ENCODE assay signal across 1 cellular context in genomic region chr1:198936371-198937083, GRCh38.
TF ChIP-seq lines count a peak whose summit lies in the region.

No MANE protein-coding gene starts in this region.

TF ChIP-seq in HEK293, 187 proteins besides CTCF, POLR2A, EP300 and RAD21 (continued from another document):
- TF ChIP-seq SP2 (tag by site-specific recombination; IDR thresholded peaks at IDR 0.05), result no peak
- no peak for TF ChIP-seq ZNF664 (tag by site-specific recombination; IDR thresholded peaks at IDR 0.05)
- no peak for TF ChIP-seq ZNF292 (tag by site-specific recombination; IDR thresholded peaks at IDR 0.05; ENCODE audit: borderline replicate concordance, low read depth)
- no peak for TF ChIP-seq ZNF600 (tag by site-specific recombination; IDR thresholded peaks at IDR 0.05)
- TF ChIP-seq ZSCAN18 (tag by site-specific recombination; IDR thresholded peaks at IDR 0.05), result no peak
- TF ChIP-seq ZNF785 (tag by site-specific recombination; IDR thresholded peaks at IDR 0.05), result no peak
- TF ChIP-seq ZNF518A (tag by site-specific recombination; conservative IDR thresholded peaks at IDR 0.05; ENCODE audit: low read depth), result no peak
- TF ChIP-seq PRDM2 (tag by site-specific recombination; IDR thresholded peaks at IDR 0.05; ENCODE audit: borderline replicate concordance), result no peak
- no peak for TF ChIP-seq ZNF645 (tag by site-specific recombination; IDR thresholded peaks at IDR 0.05)
- no peak for TF ChIP-seq RBAK (tag by site-specific recombination; IDR thresholded peaks at IDR 0.05)
- TF ChIP-seq MYNN (tag by site-specific recombination; IDR thresholded peaks at IDR 0.05; ENCODE audit: borderline replicate concordance), result peak; percentile 83
- no peak for TF ChIP-seq KLF9 (tag by site-specific recombination; IDR thresholded peaks at IDR 0.05; ENCODE audit: low read depth)
- TF ChIP-seq PATZ1 (tag by site-specific recombination; IDR thresholded peaks at IDR 0.05), result no peak
- no peak for TF ChIP-seq MEIS1 (CRISPR knock-in tag; IDR thresholded peaks at IDR 0.05; ENCODE audit: borderline replicate concordance)
- no peak for TF ChIP-seq SALL2 (tag by site-specific recombination; IDR thresholded peaks at IDR 0.05; ENCODE audit: borderline replicate concordance)
- TF ChIP-seq ZNF404 (tag by site-specific recombination; IDR thresholded peaks at IDR 0.05), result no peak
- no peak for TF ChIP-seq ZNF776 (tag by site-specific recombination; IDR thresholded peaks at IDR 0.05; ENCODE audit: borderline replicate concordance)
- 0 out of 2 replicates have a peak, but pooled peaks have one; percentile 17 for TF ChIP-seq IKZF3 (tag by site-specific recombination; IDR thresholded peaks at IDR 0.05)
- no peak for TF ChIP-seq GFI1B (tag by site-specific recombination; IDR thresholded peaks at IDR 0.05)
- TF ChIP-seq ZFP37 (tag by site-specific recombination; IDR thresholded peaks at IDR 0.05), result no peak
- no peak for TF ChIP-seq ZBTB21 (tag by site-specific recombination; IDR thresholded peaks at IDR 0.05)
- TF ChIP-seq FEZF1 (tag by site-specific recombination; IDR thresholded peaks at IDR 0.05), result peak; percentile 62; the same call in 1 of the 2 replicates
- TF ChIP-seq ZNF423 (tag by site-specific recombination; IDR thresholded peaks at IDR 0.05), result no peak
- TF ChIP-seq ZNF16 (tag by site-specific recombination; IDR thresholded peaks at IDR 0.05; ENCODE audit: low read depth), result no peak
- TF ChIP-seq BCL11A (tag by site-specific recombination; IDR thresholded peaks at IDR 0.05; ENCODE audit: low read depth), result no peak
- no peak for TF ChIP-seq ZNF530 (tag by site-specific recombination; IDR thresholded peaks at IDR 0.05; ENCODE audit: low read depth)
- no peak for TF ChIP-seq ZNF529 (tag by site-specific recombination; IDR thresholded peaks at IDR 0.05; ENCODE audit: insufficient replicate concordance)
- no peak for TF ChIP-seq ZNF223 (tag by site-specific recombination; IDR thresholded peaks at IDR 0.05)
- TF ChIP-seq ZSCAN16 (tag by site-specific recombination; IDR thresholded peaks at IDR 0.05), result no peak
- peak; percentile 68 for TF ChIP-seq GLIS1 (tag by site-specific recombination; IDR thresholded peaks at IDR 0.05)
- 0 out of 2 replicates have a peak, but pooled peaks have one; percentile 4 for TF ChIP-seq TRIM28 (IDR thresholded peaks at IDR 0.05; ENCODE audit: borderline replicate concordance, low read length)
- no peak for TF ChIP-seq ZNF202 (tag by site-specific recombination; IDR thresholded peaks at IDR 0.05; ENCODE audit: borderline replicate concordance)
- 0 out of 2 replicates have a peak, but pooled peaks have one; percentile 3 for TF ChIP-seq ZNF335 (tag by site-specific recombination; conservative IDR thresholded peaks at IDR 0.05)
- TF ChIP-seq ZSCAN30 (tag by site-specific recombination; IDR thresholded peaks at IDR 0.05), result peak; percentile 8; the same call in 1 of the 2 replicates
- no peak for TF ChIP-seq INSM2 (tag by site-specific recombination; IDR thresholded peaks at IDR 0.05)
- no peak for TF ChIP-seq ZBTB7A (tag by site-specific recombination; IDR thresholded peaks at IDR 0.05; ENCODE audit: low read depth)
- TF ChIP-seq ZBTB26 (tag by site-specific recombination; optimal IDR thresholded peaks at IDR 0.05), result no peak
- TF ChIP-seq ZNF426 (tag by site-specific recombination; IDR thresholded peaks at IDR 0.05), result no peak
- no peak for TF ChIP-seq ZNF174 (tag by site-specific recombination; IDR thresholded peaks at IDR 0.05)
- TF ChIP-seq ZNF18 (tag by site-specific recombination; IDR thresholded peaks at IDR 0.05), result no peak
